ENCODE assay signal across 26 cellular contexts in genomic region chr5:119681734-119682133, GRCh38. TPM values are rescaled to one million over a fixed set of nuclear protein-coding genes. Genes with fewer than 3 reads are reported as not detected.
"Had no signal": no experiment of that assay in that cellular context is flagged by ENCODE, and none has a peak within 500 bp of the region (broad histone marks: within the 10 kb centered on the region; RNA-seq: fewer than 3 reads in every experiment).

No MANE protein-coding gene starts in this region.

- FAIRE-seq: TTC549, urothelium cell line had no signal

- H3K27me3 ChIP-seq: foreskin keratinocyte, tibial nerve had no signal

- H3K27ac ChIP-seq: foreskin keratinocyte, parathyroid adenoma, skin epidermis, tibial nerve, WERI-Rb-1 had no signal

- H2AFZ ChIP-seq: parathyroid adenoma had no signal

- H3K9ac ChIP-seq: parathyroid adenoma had no signal

- H3K4me3 ChIP-seq: skin epidermis, tibial nerve had no signal

- H3K79me2 ChIP-seq: parathyroid adenoma had no signal

- DNase-seq: activated CD4-positive, CD25-positive, alpha-beta regulatory T cell treated with anti-CD3 and anti-CD28 coated beads, Interleukin-2, amount 50 U/mL, for 72 hours; activated gamma-delta T cell treated with Interleukin-2 at 50 U/mL for 16 hours; activated T-cell treated with anti-CD3 and anti-CD28 coated beads, Interleukin-2, amount 50 U/mL, for 1 hour; aorta; dermis blood vessel endothelial cell; effector CD8-positive, alpha-beta T cell; foreskin keratinocyte; glutamatergic neuron; hippocampal formation; kidney glomerular epithelial cell; left ventricle myocardium superior; mammary epithelial cell; nephron progenitor cell; right cardiac atrium; stimulated activated CD4-positive, alpha-beta T cell treated with anti-CD3 and anti-CD28 coated beads, Interleukin-1b, Interleukin-23, amount 100 ng/mL, for 48 hours; stimulated activated naive CD8-positive, alpha-beta T cell treated with anti-CD3 and anti-CD28 coated beads, Interleukin-15, amount 100 ng/mL, for 72 hours; WERI-Rb-1 had no signal

- H3K4me1 ChIP-seq: foreskin keratinocyte, parathyroid adenoma, tibial nerve had no signal

- H3K36me3 ChIP-seq: tibial nerve, WERI-Rb-1 had no signal

- ATAC-seq: activated naive CD4-positive, alpha-beta T cell treated with anti-CD3 and anti-CD28 coated beads, Interleukin-2, amount 50 U/mL, for 72 hours; foreskin keratinocyte; left ventricle myocardium superior; right cardiac atrium; stimulated activated naive CD8-positive, alpha-beta T cell treated with anti-CD3 and anti-CD28 coated beads, Interleukin-15, amount 100 ng/mL, for 72 hours had no signal

RNA-seq across cellular contexts. Expression of gene FAM170A, which starts 52.4 kb away (rescaled TPM):
- total RNA-seq: activated naive CD4-positive, alpha-beta T cell treated with anti-CD3 and anti-CD28 coated beads, Interleukin-2, amount 50 U/mL, for 72 hours; aorta; cardiac septum; chondrocyte; dermis blood vessel endothelial cell; foreskin keratinocyte; left ventricle myocardium superior; pulmonary artery endothelial cell; right cardiac atrium; tibial nerve had no signal
